9 cellular contexts compared by ENCODE assay signal in genomic region chrX:87900320-87900908, GRCh38.
DNase-seq lines count a peak whose midpoint lies in the region; ATAC-seq lines count a peak whose summit lies in the region.
"Had no signal": no experiment of that assay in that cellular context is flagged by ENCODE, and none has a peak within 500 bp of the region (broad histone marks: within the 10 kb centered on the region; RNA-seq: fewer than 3 reads in every experiment).

No MANE protein-coding gene starts in this region.

- ATAC-seq in HG03060 (IDR thresholded peaks at IDR 0.05; ENCODE audit: low read depth, unreplicated experiment) (peak; percentile 44), T-helper 17 cell (peak; percentile 30), HG03045 (IDR thresholded peaks at IDR 0.05; ENCODE audit: unreplicated experiment) (no peak)
- no peak for ATAC-seq in activated CD8-positive, alpha-beta memory T cell treated with anti-CD3 and anti-CD28 coated beads, Interleukin-2, amount 10 ng/mL, durations not matched to agents 7 days and 5 days

- peak; percentile 5 for DNase-seq in stimulated activated CD4-positive, alpha-beta T cell treated with anti-CD3 and anti-CD28 coated beads, Interleukin-15, amount 100 ng/mL, for 24 hours
- DNase-seq in stimulated activated CD4-positive, alpha-beta T cell treated with anti-CD3 and anti-CD28 coated beads, Interleukin-12 subunit alpha, Interleukin-12 subunit beta, amount 100 ng/mL, for 4 hours, result no peak
- DNase-seq in T-helper 17 cell, result no peak
- no peak for DNase-seq in amniotic stem cell (lab: John Stamatoyannopoulos, UW)
- DNase-seq in activated CD8-positive, alpha-beta memory T cell treated with anti-CD3 and anti-CD28 coated beads, Interleukin-2, amount 10 ng/mL, durations not matched to agents 7 days and 5 days, result no peak
- no peak for DNase-seq in NCI-H524 (lab: John Stamatoyannopoulos, UW)
- DNase-seq: pancreas had no signal

- H3K9me3 ChIP-seq in T-helper 17 cell (ENCODE audit: control insufficient read depth, low read length, poor library complexity, severe bottlenecking), result no peaks in the 10 kb centered on the region
- H3K9me3 ChIP-seq: pancreas had no signal

- peak overlapping the region; percentile 3 for H3K27ac Mint-ChIP-seq in T-helper 17 cell
- no peak overlapping the region for H3K27ac Mint-ChIP-seq in activated CD8-positive, alpha-beta memory T cell treated with anti-CD3 and anti-CD28 coated beads, Interleukin-2, amount 10 ng/mL, durations not matched to agents 7 days and 5 days

- no peaks in the 10 kb centered on the region for H3K9me3 Mint-ChIP-seq in activated CD8-positive, alpha-beta memory T cell treated with anti-CD3 and anti-CD28 coated beads, Interleukin-2, amount 10 ng/mL, durations not matched to agents 7 days and 5 days (ENCODE audit: low read depth)

- H3K27me3 Mint-ChIP-seq in T-helper 17 cell, result no peaks in the 10 kb centered on the region
- no peaks in the 10 kb centered on the region for H3K27me3 Mint-ChIP-seq in activated CD8-positive, alpha-beta memory T cell treated with anti-CD3 and anti-CD28 coated beads, Interleukin-2, amount 10 ng/mL, durations not matched to agents 7 days and 5 days

- H3K36me3 Mint-ChIP-seq in T-helper 17 cell (ENCODE audit: low read depth), result no peaks in the 10 kb centered on the region
- no peaks in the 10 kb centered on the region for H3K36me3 Mint-ChIP-seq in activated CD8-positive, alpha-beta memory T cell treated with anti-CD3 and anti-CD28 coated beads, Interleukin-2, amount 10 ng/mL, durations not matched to agents 7 days and 5 days

- no peaks in the 10 kb centered on the region for H3K4me1 Mint-ChIP-seq in T-helper 17 cell
- peaks cover 4% of the 10 kb centered on the region for H3K4me1 Mint-ChIP-seq in activated CD8-positive, alpha-beta memory T cell treated with anti-CD3 and anti-CD28 coated beads, Interleukin-2, amount 10 ng/mL, durations not matched to agents 7 days and 5 days

- CTCF ChIA-PET in activated CD8-positive, alpha-beta memory T cell treated with anti-CD3 and anti-CD28 coated beads, Interleukin-2, amount 10 ng/mL, durations not matched to agents 7 days and 5 days (lab: Charles Lee), result no interaction called here

- H3K4me3 Mint-ChIP-seq in T-helper 17 cell, result no peak overlapping the region
- H3K4me3 Mint-ChIP-seq in activated CD8-positive, alpha-beta memory T cell treated with anti-CD3 and anti-CD28 coated beads, Interleukin-2, amount 10 ng/mL, durations not matched to agents 7 days and 5 days, result no peak overlapping the region

Comparison
In these comparisons a context has a peak if more than half of its experiments do, and no peak if none do; other contexts are left out.
1. ATAC-seq: peak in HG03060 (single experiment) and T-helper 17 cell (single experiment); none in activated CD8-positive, alpha-beta memory T cell treated with anti-CD3 and anti-CD28 coated beads, Interleukin-2, amount 10 ng/mL, durations not matched to agents 7 days and 5 days (single experiment) and HG03045 (single experiment).